In genomic region chr5:179864686-179865085, GRCh38 we compare ENCODE assay signal across 29 cellular contexts.
"Had no signal": no experiment of that assay in that cellular context is flagged by ENCODE, and none has a peak within 500 bp of the region (broad histone marks: within the 10 kb centered on the region; RNA-seq: fewer than 3 reads in every experiment).

No MANE protein-coding gene starts in this region.

- H3K27ac Mint-ChIP-seq: activated naive CD8-positive, alpha-beta T cell; activated T-helper 17 cell treated with anti-CD3 and anti-CD28 coated beads, Interleukin-2, amount 50 U/mL, for 72 hours; endodermal cell; immature natural killer cell; T-helper 17 cell had no signal

- H3K27me3 Mint-ChIP-seq: activated naive CD8-positive, alpha-beta T cell; activated T-cell treated with anti-CD3 and anti-CD28 coated beads, Interleukin-2, amount 50 U/mL, for 24 hours; activated T-helper 17 cell treated with anti-CD3 and anti-CD28 coated beads, Interleukin-2, amount 50 U/mL, for 72 hours; brain; T-helper 17 cell had no signal

- H3K4me3 Mint-ChIP-seq: activated naive CD8-positive, alpha-beta T cell; activated T-cell treated with anti-CD3 and anti-CD28 coated beads, Interleukin-2, amount 50 U/mL, for 24 hours; activated T-helper 17 cell treated with anti-CD3 and anti-CD28 coated beads, Interleukin-2, amount 50 U/mL, for 72 hours; brain; endodermal cell; immature natural killer cell; natural killer cell; neural progenitor cell; T-helper 17 cell had no signal

- H3K36me3 Mint-ChIP-seq: activated naive CD8-positive, alpha-beta T cell; natural killer cell had no signal

- H3K4me1 Mint-ChIP-seq: activated T-helper 17 cell treated with anti-CD3 and anti-CD28 coated beads, Interleukin-2, amount 50 U/mL, for 72 hours; immature natural killer cell; natural killer cell; T-helper 17 cell had no signal

- H3K9me3 Mint-ChIP-seq: activated T-cell treated with anti-CD3 and anti-CD28 coated beads, Interleukin-2, amount 50 U/mL, for 24 hours; activated T-helper 17 cell treated with anti-CD3 and anti-CD28 coated beads, Interleukin-2, amount 50 U/mL, for 72 hours; immature natural killer cell; natural killer cell; neural progenitor cell had no signal

- H3K4me3 ChIP-seq: ascending aorta, esophagus muscularis mucosa, heart left ventricle, lower lobe of right lung, neural progenitor cell, right lobe of liver, skin epidermis, thoracic aorta had no signal

- DNase-seq: activated CD4-positive, alpha-beta T cell treated with anti-CD3 and anti-CD28 coated beads for 48 hours; activated CD4-positive, alpha-beta T cell treated with anti-CD3 and anti-CD28 coated beads, Interleukin-2, amount 50 U/mL, for 48 hours; activated CD8-positive, alpha-beta memory T cell treated with anti-CD3 and anti-CD28 coated beads, Interleukin-2, amount 50 U/mL, for 4 hours; activated T-cell treated with anti-CD3 and anti-CD28 coated beads, Interleukin-2, amount 50 U/mL, for 24 hours; endodermal cell; foreskin keratinocyte; heart left ventricle; immature natural killer cell; lower lobe of right lung; mesenchymal stem cell; natural killer cell; right lobe of liver; stimulated activated CD4-positive, alpha-beta T cell treated with anti-CD3 and anti-CD28 coated beads, Interleukin-4, amount 100 ng/mL, for 24 hours; stimulated activated CD8-positive, alpha-beta memory T cell treated with anti-CD3 and anti-CD28 coated beads, Interleukin-4, amount 100 ng/mL, for 48 hours; stimulated activated naive CD4-positive, alpha-beta T cell; T-helper 17 cell; T1000; trophoblast cell; WERI-Rb-1 had no signal

- H3K27me3 ChIP-seq: ascending aorta, esophagus muscularis mucosa, foreskin keratinocyte, heart left ventricle, right lobe of liver had no signal

- ATAC-seq: activated CD4-positive, CD25-positive, alpha-beta regulatory T cell treated with anti-CD3 and anti-CD28 coated beads, Interleukin-2, amount 50 U/mL, for 24 hours; activated T-helper 17 cell treated with anti-CD3 and anti-CD28 coated beads, Interleukin-2, amount 50 U/mL, for 72 hours; foreskin keratinocyte; heart left ventricle; left lobe of liver; lower lobe of right lung; natural killer cell; right lobe of liver; T-helper 17 cell had no signal

- H3K27ac ChIP-seq: ascending aorta, esophagus muscularis mucosa, foreskin keratinocyte, heart left ventricle, lower lobe of right lung, neural progenitor cell, right lobe of liver, skin epidermis, thoracic aorta, WERI-Rb-1 had no signal
